ENCODE assay signal across 1 cellular context in the genomic region with DNA sequence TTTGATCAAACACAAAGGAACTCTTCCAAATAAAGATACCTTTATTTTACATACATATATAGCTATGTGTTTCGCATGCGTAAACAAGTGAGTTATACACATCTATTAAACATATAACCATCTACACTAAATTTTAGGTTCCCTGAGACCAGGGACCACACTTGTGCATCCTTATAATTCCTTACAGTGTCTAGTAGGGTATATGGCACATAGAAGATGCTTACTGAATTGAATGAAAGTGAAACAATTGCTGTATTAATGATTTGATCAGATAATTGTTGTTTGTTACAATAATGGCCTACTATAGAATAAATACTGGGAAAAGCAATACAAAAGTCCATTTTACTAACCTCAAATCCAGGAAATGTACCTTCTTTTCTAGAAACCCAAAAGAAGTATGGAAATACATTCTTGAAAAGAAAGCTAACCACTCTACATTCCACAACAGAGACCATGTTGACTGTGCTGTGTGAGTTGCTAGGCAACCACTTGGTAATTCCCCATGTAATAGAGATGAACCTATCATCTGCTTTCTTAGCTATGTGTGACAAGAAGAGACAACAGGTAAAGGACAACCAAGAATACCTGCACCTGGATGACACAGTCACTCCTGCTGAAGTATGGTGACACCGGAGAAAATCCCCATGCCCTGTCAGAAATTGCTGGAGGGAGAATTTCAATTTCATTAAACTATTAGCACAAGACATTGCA.
TF ChIP-seq lines count a peak whose summit lies in the region.

No MANE protein-coding gene starts in this region.

TF ChIP-seq in HepG2, 621 proteins besides CTCF, POLR2A, EP300 and RAD21:
- TF ChIP-seq WIZ (CRISPR knock-in tag; IDR thresholded peaks at IDR 0.05) (no peak), NFE2L2 (IDR thresholded peaks at IDR 0.05; ENCODE audit: low read length) (no peak), ZNF432 (CRISPR knock-in tag; IDR thresholded peaks at IDR 0.05; ENCODE audit: borderline replicate concordance) (no peak), ELF1 (CRISPR knock-in tag; IDR thresholded peaks at IDR 0.05) (no peak), MYC (CRISPR knock-in tag; IDR thresholded peaks at IDR 0.05; ENCODE audit: borderline replicate concordance) (no peak), E2F1 (CRISPR knock-in tag; IDR thresholded peaks at IDR 0.05) (no peak), HNF1A (IDR thresholded peaks at IDR 0.05; ENCODE audit: low read depth) (no peak), HNF1A (CRISPR knock-in tag; IDR thresholded peaks at IDR 0.05; ENCODE audit: borderline replicate concordance) (no peak), NFRKB (IDR thresholded peaks at IDR 0.05) (no peak), RFX1 (IDR thresholded peaks at IDR 0.05) (peak; percentile 49; the same call in 1 of the 2 replicates), RFX3 (CRISPR knock-in tag; IDR thresholded peaks at IDR 0.05) (peak; percentile 52), PTBP1 (IDR thresholded peaks at IDR 0.05; ENCODE audit: low read depth, low read length, poor library complexity, severe bottlenecking) (no peak), POGZ (CRISPR knock-in tag; IDR thresholded peaks at IDR 0.05) (no peak), NFE2L1 (CRISPR knock-in tag; IDR thresholded peaks at IDR 0.05; ENCODE audit: borderline replicate concordance) (no peak), ZNF780A (CRISPR knock-in tag; IDR thresholded peaks at IDR 0.05) (no peak), SMAD1 (CRISPR knock-in tag; IDR thresholded peaks at IDR 0.05; ENCODE audit: borderline replicate concordance, low read depth) (no peak)
